10 cellular contexts compared by ENCODE assay signal in the genomic region with DNA sequence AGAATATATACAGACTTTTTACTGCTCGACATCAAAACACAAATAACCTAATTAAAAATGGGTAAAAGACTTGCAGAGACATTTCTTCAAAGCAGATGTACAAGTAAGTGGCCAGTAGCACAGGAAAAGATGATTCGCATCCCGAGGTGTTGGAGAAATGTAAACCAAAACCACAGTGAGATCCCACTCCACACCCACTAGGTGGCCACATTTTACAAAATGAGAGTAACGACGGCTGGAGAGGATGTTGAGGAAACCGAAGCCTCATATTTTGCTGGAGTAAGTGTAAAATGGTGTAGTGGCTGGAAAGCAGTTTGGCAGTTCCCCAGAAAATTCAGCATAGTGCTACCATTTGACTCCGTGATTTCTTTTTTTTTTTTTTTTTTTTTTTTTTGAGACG. TPM values are rescaled to one million over a fixed set of nuclear protein-coding genes. Genes with fewer than 3 reads are reported as not detected.
DNase-seq lines count a peak whose midpoint lies in the region; FAIRE-seq and TF ChIP-seq lines count a peak whose summit lies in the region.
"Had no signal": no experiment of that assay in that cellular context is flagged by ENCODE, and none has a peak within 500 bp of the region (broad histone marks: within the 10 kb centered on the region; RNA-seq: fewer than 3 reads in every experiment).

No MANE protein-coding gene starts in this region.

- DNase-seq in NK-92 treated with Interleukin-12 subunit alpha and Interleukin-12 subunit beta, amount 100 ng/mL, for 24 hours (lab: John Stamatoyannopoulos, UW), result peak; percentile 11
- DNase-seq in NK-92 (lab: John Stamatoyannopoulos, UW; ENCODE audit: unreplicated experiment) (no peak), MG63 (peak; percentile 37), RWPE1 (ENCODE audit: low spot score) (peak; percentile 93), bronchial epithelial cell (ENCODE audit: low read depth) (peak; percentile 62), kidney tubule cell (ENCODE audit: low spot score) (peak; percentile 79), GM12891 (ENCODE audit: insufficient read length, low spot score) (no peak)
- DNase-seq in stimulated activated naive CD4-positive, alpha-beta T cell treated with Interleukin-2 at 50 U/mL for 16 hours (lab: John Stamatoyannopoulos, UW), result peak; percentile 14

- H3K36me3 ChIP-seq in MG63, result no peaks in the 10 kb centered on the region
- H3K36me3 ChIP-seq in bronchial epithelial cell (ENCODE audit: control insufficient read depth, insufficient read depth, low read length), result no peaks in the 10 kb centered on the region
- H3K36me3 ChIP-seq: BLaER1 had no signal

- TF ChIP-seq CTCF in RWPE1 (conservative IDR thresholded peaks at IDR 0.05; ENCODE audit: low read depth) (peak; percentile 85), bronchial epithelial cell (IDR thresholded peaks at IDR 0.05; ENCODE audit: insufficient read depth, low read length, severe bottlenecking) (peak; percentile 72)

- no peaks in the 10 kb centered on the region for H3K9me3 ChIP-seq in MG63
- H3K9me3 ChIP-seq: BLaER1 had no signal

- H3K27me3 ChIP-seq in MG63 (no peaks in the 10 kb centered on the region), bronchial epithelial cell (ENCODE audit: control insufficient read depth, insufficient read depth, low read length) (peaks cover 2% of the 10 kb centered on the region)
- H3K27me3 ChIP-seq: BLaER1 had no signal

- H3K4me3 ChIP-seq in MG63, result no peak overlapping the region
- no peak overlapping the region for H3K4me3 ChIP-seq in bronchial epithelial cell (ENCODE audit: low read depth, low read length)
- H3K4me3 ChIP-seq: BLaER1 had no signal

- FAIRE-seq in bronchial epithelial cell (lab: Jason Lieb, UNC) (no peak), GM12891 (lab: Jason Lieb, UNC) (no peak)

- CTCF ChIA-PET in RWPE1 (lab: Yijun Ruan, JAX), result interaction anchor here (0.6 to 3.9 kb wide), 10 partner anchors 14 to 749 kb away, joined by 3 to 45 read pairs (median 6); no protein-coding TSS in a partner anchor

- H3K27ac ChIP-seq in RWPE1, result no peak overlapping the region
- H3K27ac ChIP-seq: BLaER1 had no signal

- no peak for TF ChIP-seq POLR2A in GM12891 (IDR thresholded peaks at IDR 0.05; ENCODE audit: low read depth, low read length)

- POLR2A ChIA-PET in RWPE1 (lab: Yijun Ruan, JAX; ENCODE audit: low non-redundant PET), result interaction anchor here (0.6 kb wide), 1 partner anchor 90 kb away, joined by 7 read pairs; no protein-coding TSS in a partner anchor

TF ChIP-seq in GM12891, 5 proteins besides CTCF, POLR2A, EP300 and RAD21:
- TF ChIP-seq POLR2AphosphoS5 (IDR thresholded peaks at IDR 0.05; ENCODE audit: low read depth, low read length) (no peak), SPI1 (IDR thresholded peaks at IDR 0.05; ENCODE audit: low read depth, low read length) (no peak), POU2F2 (IDR thresholded peaks at IDR 0.05; ENCODE audit: low read depth, low read length) (no peak), PAX5 (IDR thresholded peaks at IDR 0.05; ENCODE audit: insufficient read depth, low read length, severe bottlenecking) (no peak), TAF1 (IDR thresholded peaks at IDR 0.05; ENCODE audit: low read depth, low read length) (no peak)

RNA-seq across cellular contexts. Expression of gene GBGT1, which starts 21.3 kb away (rescaled TPM):
- total RNA-seq in MG63 (2014; rRNA removed; shearing (Covaris generic); ENCODE audit: low replicate concordance), result 7.2 and 7.6 TPM in 2 replicates
- total RNA-seq in bronchial epithelial cell, result 1.0 and 1.1 TPM in 2 replicates
- polyA plus RNA-seq in GM12891 (2012; ENCODE audit: low read depth, missing spikeins), result 1.2 TPM

RNA-seq across cellular contexts. Expression of gene OBP2B, which starts 24.1 kb away (rescaled TPM):
- not detected in 2 replicates for total RNA-seq in MG63 (2014; rRNA removed; shearing (Covaris generic); ENCODE audit: low replicate concordance)
- total RNA-seq in bronchial epithelial cell, result not detected in 2 replicates
- polyA plus RNA-seq in GM12891 (2012; ENCODE audit: low read depth, missing spikeins), result not detected
- polyA plus RNA-seq: adipose tissue had no signal

Comparison
In these comparisons a context has a peak if more than half of its experiments do, and no peak if none do; other contexts are left out.
1. DNase-seq: peak in NK-92 treated with Interleukin-12 subunit alpha and Interleukin-12 subunit beta, amount 100 ng/mL, for 24 hours (single experiment), MG63 (single experiment), RWPE1 (single experiment), bronchial epithelial cell (single experiment), kidney tubule cell (single experiment) and stimulated activated naive CD4-positive, alpha-beta T cell treated with Interleukin-2 at 50 U/mL for 16 hours (single experiment); none in NK-92 (single experiment) and GM12891 (single experiment).